1 cellular context compared by ENCODE assay signal in genomic region chr17:13415877-13416416, GRCh38.
TF ChIP-seq lines count a peak whose summit lies in the region.

No MANE protein-coding gene starts in this region.

TF ChIP-seq in SK-N-SH, 30 proteins besides CTCF, POLR2A, EP300 and RAD21 (continued from another document):
- TF ChIP-seq, protein P1, sequence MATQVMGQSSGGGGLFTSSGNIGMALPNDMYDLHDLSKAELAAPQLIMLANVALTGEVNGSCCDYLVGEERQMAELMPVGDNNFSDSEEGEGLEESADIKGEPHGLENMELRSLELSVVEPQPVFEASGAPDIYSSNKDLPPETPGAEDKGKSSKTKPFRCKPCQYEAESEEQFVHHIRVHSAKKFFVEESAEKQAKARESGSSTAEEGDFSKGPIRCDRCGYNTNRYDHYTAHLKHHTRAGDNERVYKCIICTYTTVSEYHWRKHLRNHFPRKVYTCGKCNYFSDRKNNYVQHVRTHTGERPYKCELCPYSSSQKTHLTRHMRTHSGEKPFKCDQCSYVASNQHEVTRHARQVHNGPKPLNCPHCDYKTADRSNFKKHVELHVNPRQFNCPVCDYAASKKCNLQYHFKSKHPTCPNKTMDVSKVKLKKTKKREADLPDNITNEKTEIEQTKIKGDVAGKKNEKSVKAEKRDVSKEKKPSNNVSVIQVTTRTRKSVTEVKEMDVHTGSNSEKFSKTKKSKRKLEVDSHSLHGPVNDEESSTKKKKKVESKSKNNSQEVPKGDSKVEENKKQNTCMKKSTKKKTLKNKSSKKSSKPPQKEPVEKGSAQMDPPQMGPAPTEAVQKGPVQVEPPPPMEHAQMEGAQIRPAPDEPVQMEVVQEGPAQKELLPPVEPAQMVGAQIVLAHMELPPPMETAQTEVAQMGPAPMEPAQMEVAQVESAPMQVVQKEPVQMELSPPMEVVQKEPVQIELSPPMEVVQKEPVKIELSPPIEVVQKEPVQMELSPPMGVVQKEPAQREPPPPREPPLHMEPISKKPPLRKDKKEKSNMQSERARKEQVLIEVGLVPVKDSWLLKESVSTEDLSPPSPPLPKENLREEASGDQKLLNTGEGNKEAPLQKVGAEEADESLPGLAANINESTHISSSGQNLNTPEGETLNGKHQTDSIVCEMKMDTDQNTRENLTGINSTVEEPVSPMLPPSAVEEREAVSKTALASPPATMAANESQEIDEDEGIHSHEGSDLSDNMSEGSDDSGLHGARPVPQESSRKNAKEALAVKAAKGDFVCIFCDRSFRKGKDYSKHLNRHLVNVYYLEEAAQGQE (IDR thresholded peaks at IDR 0.05; ENCODE audit: low read depth, low read length): no peak
- TF ChIP-seq USF1 (IDR thresholded peaks at IDR 0.05; ENCODE audit: borderline replicate concordance, low read depth) (no peak), MEF2A (IDR thresholded peaks at IDR 0.05; ENCODE audit: borderline replicate concordance, low read depth) (peak; percentile 83), NFIC (IDR thresholded peaks at IDR 0.05; ENCODE audit: borderline replicate concordance) (peak; percentile 100), RFX5 (IDR thresholded peaks at IDR 0.05; ENCODE audit: low read length) (no peak), NRF1 (IDR thresholded peaks at IDR 0.05; ENCODE audit: low read depth, low read length) (no peak), GATA2 (CRISPR knock-in tag; IDR thresholded peaks at IDR 0.05) (peak; percentile 89), SIN3A (IDR thresholded peaks at IDR 0.05; ENCODE audit: borderline replicate concordance, low read depth, low read length) (peak; percentile 62; the same call in 1 of the 2 replicates), FOXJ3 (CRISPR knock-in tag; IDR thresholded peaks at IDR 0.05) (no peak), TAF1 (IDR thresholded peaks at IDR 0.05; ENCODE audit: borderline replicate concordance, low read depth, low read length) (no peak), CHD2 (IDR thresholded peaks at IDR 0.05; ENCODE audit: low read length, partially characterized antibody) (peak; percentile 91), TCF12 (IDR thresholded peaks at IDR 0.05) (peak; percentile 92), JUND (IDR thresholded peaks at IDR 0.05) (peak; percentile 81), MXI1 (IDR thresholded peaks at IDR 0.05; ENCODE audit: low read depth, low read length) (peak; percentile 98), RCOR1 (IDR thresholded peaks at IDR 0.05; ENCODE audit: low read length) (peak; percentile 86), FOSL2 (IDR thresholded peaks at IDR 0.05; ENCODE audit: borderline replicate concordance, low read depth) (peak; percentile 43), YY1 (IDR thresholded peaks at IDR 0.05; ENCODE audit: low read depth) (no peak)
- TF ChIP-seq, protein P2, sequence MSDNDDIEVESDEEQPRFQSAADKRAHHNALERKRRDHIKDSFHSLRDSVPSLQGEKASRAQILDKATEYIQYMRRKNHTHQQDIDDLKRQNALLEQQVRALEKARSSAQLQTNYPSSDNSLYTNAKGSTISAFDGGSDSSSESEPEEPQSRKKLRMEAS (IDR thresholded peaks at IDR 0.05; ENCODE audit: low read depth): peak; percentile 87
